Comparison of ENCODE assay signal across 33 cellular contexts in the genomic region with DNA sequence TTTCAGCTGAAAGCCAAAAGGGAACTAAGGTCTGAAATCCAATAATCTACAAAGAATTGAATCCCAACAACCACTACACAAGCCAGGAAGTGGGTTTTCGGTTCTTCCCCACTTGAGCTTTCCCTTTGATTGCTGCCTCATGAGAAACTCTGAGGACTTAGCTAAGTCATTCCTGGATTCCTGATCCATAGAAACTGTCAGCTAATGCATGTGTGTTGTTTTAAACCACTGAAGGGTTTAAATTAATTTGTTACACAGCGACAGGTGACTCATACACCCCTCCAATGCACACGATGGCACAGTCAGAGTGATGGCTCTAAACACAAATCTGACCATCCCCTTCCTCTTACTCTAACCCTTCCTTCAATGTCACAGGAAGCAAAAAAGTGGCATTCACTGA.
"Had no signal": no experiment of that assay in that cellular context is flagged by ENCODE, and none has a peak within 500 bp of the region (broad histone marks: within the 10 kb centered on the region; RNA-seq: fewer than 3 reads in every experiment).

No MANE protein-coding gene starts in this region.

- H3K9me3 ChIP-seq: adrenal gland, body of pancreas, esophagus muscularis mucosa, gastrocnemius medialis, heart left ventricle had no signal

- H3K36me3 ChIP-seq: adrenal gland, esophagus muscularis mucosa, gastrocnemius medialis, heart left ventricle had no signal

- H3K36me3 Mint-ChIP-seq: WTC11 had no signal

- H3K4me1 Mint-ChIP-seq: activated CD4-positive, alpha-beta T cell treated with anti-CD3 and anti-CD28 coated beads, Interleukin-2, amount 10 ng/mL, durations not matched to agents 7 days and 5 days; activated naive CD4-positive, alpha-beta T cell treated with anti-CD3 and anti-CD28 coated beads, Interleukin-2, amount 50 U/mL, for 24 hours; activated naive CD8-positive, alpha-beta T cell treated with anti-CD3 and anti-CD28 coated beads for 36 hours; activated naive CD8-positive, alpha-beta T cell treated with anti-CD3 and anti-CD28 coated beads, Interleukin-2, amount 50 U/mL, for 24 hours; T-helper 17 cell; WTC11 had no signal

- H3K4me3 ChIP-seq: adrenal gland, body of pancreas, esophagus muscularis mucosa, gastrocnemius medialis, heart left ventricle had no signal

- H3K9me3 Mint-ChIP-seq: activated CD4-positive, alpha-beta T cell treated with anti-CD3 and anti-CD28 coated beads, Interleukin-2, amount 10 ng/mL, durations not matched to agents 7 days and 5 days; activated CD8-positive, alpha-beta T cell treated with anti-CD3 and anti-CD28 coated beads for 36 hours; activated naive CD4-positive, alpha-beta T cell treated with anti-CD3 and anti-CD28 coated beads for 36 hours; activated naive CD4-positive, alpha-beta T cell treated with anti-CD3 and anti-CD28 coated beads, Interleukin-2, amount 50 U/mL, for 24 hours; activated naive CD8-positive, alpha-beta T cell treated with anti-CD3 and anti-CD28 coated beads for 36 hours; activated naive CD8-positive, alpha-beta T cell treated with anti-CD3 and anti-CD28 coated beads, Interleukin-2, amount 50 U/mL, for 24 hours; activated T-cell treated with anti-CD3 and anti-CD28 coated beads, Interleukin-2, amount 50 U/mL, for 4 hours; activated T-helper 2 cell treated with anti-CD3 and anti-CD28 coated beads, Interferon-gamma antibody, Interleukin-2, Interleukin-4, amounts not matched to agents 10 μg/mL and 5 μg/mL and 100 μg/mL, durations not matched to agents 14 hours and 24 hours and 36 hours; effector memory CD8-positive, alpha-beta T cell; T-helper 2 cell treated with Interferon-gamma antibody and Interleukin-4, amounts not matched to agents 5 μg/mL and 100 μg/mL, for 36 hours; WTC11 had no signal

- DNase-seq: activated CD4-positive, alpha-beta T cell treated with anti-CD3 and anti-CD28 coated beads for 1 hour; activated CD4-positive, alpha-beta T cell treated with anti-CD3 and anti-CD28 coated beads for 4 hours; activated CD4-positive, alpha-beta T cell treated with anti-CD3 and anti-CD28 coated beads, Interleukin-2, amount 10 ng/mL, durations not matched to agents 7 days and 5 days; activated CD4-positive, alpha-beta T cell treated with anti-CD3 and anti-CD28 coated beads, Interleukin-2, amount 50 U/mL, for 48 hours; activated CD8-positive, alpha-beta memory T cell treated with anti-CD3 and anti-CD28 coated beads for 24 hours; activated CD8-positive, alpha-beta T cell treated with anti-CD3 and anti-CD28 coated beads for 36 hours; activated effector memory CD4-positive, alpha-beta T cell treated with anti-CD3 and anti-CD28 coated beads, Interleukin-2, amount 50 U/mL, for 16 hours; activated naive CD4-positive, alpha-beta T cell treated with anti-CD3 and anti-CD28 coated beads for 36 hours; activated naive CD8-positive, alpha-beta T cell treated with anti-CD3 and anti-CD28 coated beads for 36 hours; activated naive CD8-positive, alpha-beta T cell treated with anti-CD3 and anti-CD28 coated beads, Interleukin-2, amount 50 U/mL, for 24 hours; activated T-cell treated with anti-CD3 and anti-CD28 coated beads, Interleukin-2, amount 50 U/mL, for 4 hours; adrenal gland; amygdala; aorta; body of pancreas; caudate nucleus; cortex of kidney; dermis blood vessel endothelial cell; effector CD4-positive, alpha-beta T cell; effector memory CD8-positive, alpha-beta T cell; erythroblast; foreskin keratinocyte; gastrocnemius medialis; glutamatergic neuron; heart left ventricle; T-helper 1 cell; T-helper 17 cell; T1000 had no signal

- H3K27ac Mint-ChIP-seq: activated CD4-positive, alpha-beta T cell treated with anti-CD3 and anti-CD28 coated beads, Interleukin-2, amount 10 ng/mL, durations not matched to agents 7 days and 5 days; activated CD8-positive, alpha-beta T cell treated with anti-CD3 and anti-CD28 coated beads for 36 hours; activated naive CD4-positive, alpha-beta T cell treated with anti-CD3 and anti-CD28 coated beads for 36 hours; activated naive CD4-positive, alpha-beta T cell treated with anti-CD3 and anti-CD28 coated beads, Interleukin-2, amount 50 U/mL, for 24 hours; activated naive CD8-positive, alpha-beta T cell treated with anti-CD3 and anti-CD28 coated beads for 36 hours; activated naive CD8-positive, alpha-beta T cell treated with anti-CD3 and anti-CD28 coated beads, Interleukin-2, amount 50 U/mL, for 24 hours; activated T-helper 2 cell treated with anti-CD3 and anti-CD28 coated beads, Interferon-gamma antibody, Interleukin-2, Interleukin-4, amounts not matched to agents 10 μg/mL and 5 μg/mL and 100 μg/mL, durations not matched to agents 14 hours and 24 hours and 36 hours; effector memory CD8-positive, alpha-beta T cell; T-helper 17 cell; T-helper 2 cell treated with Interferon-gamma antibody and Interleukin-4, amounts not matched to agents 5 μg/mL and 100 μg/mL, for 36 hours; WTC11 had no signal

- H3K27me3 ChIP-seq: adrenal gland, body of pancreas, esophagus muscularis mucosa, foreskin keratinocyte, gastrocnemius medialis, heart left ventricle had no signal

- H3K27me3 Mint-ChIP-seq: activated CD4-positive, alpha-beta T cell treated with anti-CD3 and anti-CD28 coated beads, Interleukin-2, amount 10 ng/mL, durations not matched to agents 7 days and 5 days; activated CD8-positive, alpha-beta T cell treated with anti-CD3 and anti-CD28 coated beads for 36 hours; activated naive CD4-positive, alpha-beta T cell treated with anti-CD3 and anti-CD28 coated beads, Interleukin-2, amount 50 U/mL, for 24 hours; activated naive CD8-positive, alpha-beta T cell treated with anti-CD3 and anti-CD28 coated beads for 36 hours; activated naive CD8-positive, alpha-beta T cell treated with anti-CD3 and anti-CD28 coated beads, Interleukin-2, amount 50 U/mL, for 24 hours; effector memory CD8-positive, alpha-beta T cell; T-helper 17 cell had no signal

- H3K4me3 Mint-ChIP-seq: activated CD4-positive, alpha-beta T cell treated with anti-CD3 and anti-CD28 coated beads, Interleukin-2, amount 10 ng/mL, durations not matched to agents 7 days and 5 days; activated CD8-positive, alpha-beta T cell treated with anti-CD3 and anti-CD28 coated beads for 36 hours; activated naive CD4-positive, alpha-beta T cell treated with anti-CD3 and anti-CD28 coated beads for 36 hours; activated naive CD4-positive, alpha-beta T cell treated with anti-CD3 and anti-CD28 coated beads, Interleukin-2, amount 50 U/mL, for 24 hours; activated naive CD8-positive, alpha-beta T cell treated with anti-CD3 and anti-CD28 coated beads for 36 hours; activated naive CD8-positive, alpha-beta T cell treated with anti-CD3 and anti-CD28 coated beads, Interleukin-2, amount 50 U/mL, for 24 hours; activated T-cell treated with anti-CD3 and anti-CD28 coated beads, Interleukin-2, amount 50 U/mL, for 4 hours; effector memory CD8-positive, alpha-beta T cell; T-helper 17 cell; T-helper 2 cell treated with Interferon-gamma antibody and Interleukin-4, amounts not matched to agents 5 μg/mL and 100 μg/mL, for 36 hours; WTC11 had no signal

- ATAC-seq: activated CD8-positive, alpha-beta T cell treated with anti-CD3 and anti-CD28 coated beads for 36 hours; activated naive CD8-positive, alpha-beta T cell treated with anti-CD3 and anti-CD28 coated beads, Interleukin-2, amount 50 U/mL, for 24 hours; activated T-cell treated with anti-CD3 and anti-CD28 coated beads, Interleukin-2, amount 50 U/mL, for 4 hours; body of pancreas; effector memory CD8-positive, alpha-beta T cell; foreskin keratinocyte; gastrocnemius medialis; heart left ventricle; T-helper 17 cell; WTC11 had no signal

- H3K4me1 ChIP-seq: adrenal gland, body of pancreas, foreskin keratinocyte, gastrocnemius medialis had no signal

- H3K27ac ChIP-seq: adrenal gland, body of pancreas, esophagus muscularis mucosa, foreskin keratinocyte, gastrocnemius medialis, heart left ventricle had no signal
